In genomic region chr2:133553838-133554408, GRCh38 we compare ENCODE assay signal across 23 cellular contexts.
"Had no signal": no experiment of that assay in that cellular context is flagged by ENCODE, and none has a peak within 500 bp of the region (broad histone marks: within the 10 kb centered on the region; RNA-seq: fewer than 3 reads in every experiment).

No MANE protein-coding gene starts in this region.

- DNase-seq: dermis blood vessel endothelial cell; dorsolateral prefrontal cortex; effector CD4-positive, alpha-beta T cell; effector memory CD4-positive, alpha-beta T cell; foreskin keratinocyte; glutamatergic neuron; head of caudate nucleus; heart right ventricle; hippocampal formation; left cardiac atrium; left lung; left ventricle myocardium superior; lower lobe of right lung; mesenchymal stem cell; mucosa of descending colon; naive B cell had no signal

- ATAC-seq: foreskin keratinocyte, heart right ventricle, left cardiac atrium, left lung, left ventricle myocardium superior, lower lobe of right lung, mucosa of descending colon had no signal

- H3K27me3 ChIP-seq: dorsolateral prefrontal cortex, esophagus muscularis mucosa, foreskin keratinocyte, heart right ventricle, left lung had no signal

- FAIRE-seq: colon, endothelial cell of umbilical vein, frontal cortex, islet of Langerhans, keratinocyte had no signal

- H3K9me3 ChIP-seq: heart right ventricle, left lung, lower lobe of right lung, mucosa of descending colon had no signal

- H3K27ac ChIP-seq: coronary artery, dorsolateral prefrontal cortex, esophagus muscularis mucosa, foreskin keratinocyte, heart right ventricle, left lung, lower lobe of right lung had no signal

- H3K4me3 ChIP-seq: coronary artery, dorsolateral prefrontal cortex, esophagus muscularis mucosa, heart right ventricle, left lung, lower lobe of right lung, mucosa of descending colon had no signal

- H3K4me1 ChIP-seq: foreskin keratinocyte, left lung, lower lobe of right lung had no signal

- H3K36me3 ChIP-seq: esophagus muscularis mucosa, heart right ventricle, left lung, lower lobe of right lung had no signal
